ENCODE assay signal across 8 cellular contexts in genomic region chr10:102502029-102502336, GRCh38.
DNase-seq lines count a peak whose midpoint lies in the region; ATAC-seq lines count a peak whose summit lies in the region.

No MANE protein-coding gene starts in this region.

- peak; percentile 73 for ATAC-seq in GM19351 (IDR thresholded peaks at IDR 0.05; ENCODE audit: unreplicated experiment)
- ATAC-seq in HG03460 (IDR thresholded peaks at IDR 0.05; ENCODE audit: unreplicated experiment) = peak; percentile 76

- no peaks in the 10 kb centered on the region for H3K27me3 ChIP-seq in BLaER1

- DNase-seq in NCI-H524 treated with DMSO at 0.1 percent for 48 hours (lab: John Stamatoyannopoulos, UW) (peak; percentile 57), dedifferentiated amniotic fluid mesenchymal stem cell (ENCODE audit: extremely low spot score) (peak; percentile 99), left kidney (ENCODE audit: low read depth, low spot score) (peak; percentile 100)
- DNase-seq in activated CD4-positive, alpha-beta T cell treated with anti-CD3 and anti-CD28 coated beads for 48 hours = peak; percentile 99
- DNase-seq in stimulated activated CD4-positive, alpha-beta T cell treated with anti-CD3 and anti-CD28 coated beads, Interleukin-1b, Interleukin-23, amount 100 ng/mL, for 48 hours = peak; percentile 99

- peaks cover 9% of the 10 kb centered on the region for H3K36me3 ChIP-seq in BLaER1

- peak overlapping the region; percentile 81 for H3K4me2 ChIP-seq in BLaER1

- peak overlapping the region; percentile 82 for H3K27ac ChIP-seq in BLaER1

- peaks cover 49% of the 10 kb centered on the region for H3K4me1 ChIP-seq in BLaER1

- peaks cover 77% of the 10 kb centered on the region for H4K20me1 ChIP-seq in BLaER1

- peak overlapping the region; percentile 90 for H3K9ac ChIP-seq in BLaER1

- no peaks in the 10 kb centered on the region for H3K9me3 ChIP-seq in BLaER1

- H3K4me3 ChIP-seq in BLaER1 = peak overlapping the region; percentile 82

Comparison
In these comparisons a context has a peak if more than half of its experiments do, and no peak if none do; other contexts are left out.
1. Peak in every context shown above with its lines: DNase-seq, ATAC-seq, H3K4me3 ChIP-seq and H3K27ac ChIP-seq.